Comparison of ENCODE assay signal across 7 cellular contexts in the genomic region with DNA sequence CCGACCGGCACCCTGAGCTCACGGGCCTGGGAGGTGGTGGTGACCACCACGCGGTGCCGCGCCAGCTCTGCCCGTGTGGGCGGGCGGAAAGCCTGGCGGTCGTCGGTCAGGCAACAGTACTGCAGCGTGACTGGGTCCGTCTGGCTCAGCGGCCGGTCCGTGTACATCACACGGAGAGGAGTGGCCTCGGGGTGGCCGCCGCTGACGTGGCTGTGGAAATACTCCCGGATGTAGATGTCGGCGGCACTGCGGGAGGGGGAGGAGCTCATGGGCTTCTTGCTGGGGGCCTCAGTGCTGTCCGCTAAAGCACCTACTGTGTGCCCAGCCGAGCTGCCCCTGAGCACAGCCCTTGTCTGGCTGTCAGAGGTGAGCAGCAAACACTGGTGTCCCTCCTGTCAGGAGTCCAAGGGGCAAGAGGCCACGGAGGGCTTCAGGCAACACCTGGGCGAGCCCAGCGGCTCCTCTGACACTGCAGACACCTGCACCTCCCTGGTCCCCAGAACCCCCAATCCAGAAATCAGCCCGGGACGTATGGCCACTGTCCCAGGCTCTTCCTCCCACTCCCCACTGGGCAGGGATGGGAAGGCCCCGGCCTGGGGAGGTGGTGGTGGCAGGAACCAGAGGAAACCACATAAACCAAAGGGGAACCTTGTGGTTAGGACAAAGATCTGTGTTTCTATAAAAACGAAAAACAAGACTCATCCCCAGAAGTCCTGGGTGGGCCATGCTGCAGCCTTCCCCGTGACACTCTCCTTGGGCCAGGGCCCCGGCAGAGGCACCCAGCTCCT. TPM values are rescaled to one million over a fixed set of nuclear protein-coding genes. Genes with fewer than 3 reads are reported as not detected.
DNase-seq lines count a peak whose midpoint lies in the region; ATAC-seq, FAIRE-seq and TF ChIP-seq lines count a peak whose summit lies in the region.

No MANE protein-coding gene starts in this region.

- H3K4me3 Mint-ChIP-seq in activated CD4-positive, alpha-beta memory T cell treated with anti-CD3 and anti-CD28 coated beads for 36 hours = peak overlapping the region; percentile 45

- intact Hi-C loops in activated CD4-positive, alpha-beta memory T cell treated with anti-CD3 and anti-CD28 coated beads for 36 hours (cut with micrococcal nuclease) = no loop called here
- intact Hi-C loops in right lobe of liver (cut with DNase I) = no loop called here

- no peaks in the 10 kb centered on the region for H3K36me3 Mint-ChIP-seq in activated CD4-positive, alpha-beta memory T cell treated with anti-CD3 and anti-CD28 coated beads for 36 hours

- no peaks in the 10 kb centered on the region for H3K27me3 ChIP-seq in right lobe of liver

- peaks cover 2% of the 10 kb centered on the region for H3K27me3 Mint-ChIP-seq in activated CD4-positive, alpha-beta memory T cell treated with anti-CD3 and anti-CD28 coated beads for 36 hours

- peak overlapping the region; percentile 42 for H3K27ac Mint-ChIP-seq in activated CD4-positive, alpha-beta memory T cell treated with anti-CD3 and anti-CD28 coated beads for 36 hours

- peak; percentile 80 for ATAC-seq in GM19395 (IDR thresholded peaks at IDR 0.05; ENCODE audit: unreplicated experiment)
- peak; percentile 43 for ATAC-seq in HG03442 (IDR thresholded peaks at IDR 0.05; ENCODE audit: unreplicated experiment)
- peak; percentile 20 to 64 (median 47) for ATAC-seq in right lobe of liver
- no peak for ATAC-seq in GM21526 (IDR thresholded peaks at IDR 0.05; ENCODE audit: low FRiP score, unreplicated experiment)

- CTCF ChIA-PET in activated CD4-positive, alpha-beta memory T cell treated with anti-CD3 and anti-CD28 coated beads for 36 hours (lab: Charles Lee) = interaction anchor here (0.9 to 2.1 kb wide), 6 partner anchors 24 to 471 kb away, joined by 3 to 11 read pairs (median 4); a partner anchor contains a TSS

- POLR2A ChIA-PET in activated CD4-positive, alpha-beta memory T cell treated with anti-CD3 and anti-CD28 coated beads for 36 hours (lab: Charles Lee) = interaction anchor here (0.6 to 1.9 kb wide), 4 partner anchors 19 to 147 kb away, joined by 3 to 4 read pairs (median 4); no protein-coding TSS in a partner anchor

- no peaks in the 10 kb centered on the region for H3K4me1 ChIP-seq in right lobe of liver

- WGBS in right lobe of liver (ENCODE audit: insufficient coverage, low coverage, low lambda C conversion rate, missing lambda C conversion rate) = 63% methylated on average over 12 of the region's 38 CpGs

- H3K36me3 ChIP-seq in right lobe of liver = peaks cover 0 to 15% (median 6%) of the 10 kb centered on the region in 4 donors

- H3K27ac ChIP-seq in right lobe of liver = peak overlapping the region in 1 of 3 donors; percentile 29

- peaks cover 25% of the 10 kb centered on the region for H3K4me1 Mint-ChIP-seq in activated CD4-positive, alpha-beta memory T cell treated with anti-CD3 and anti-CD28 coated beads for 36 hours (ENCODE audit: low read depth)

- FAIRE-seq in H54 (lab: Jason Lieb, UNC) = no peak

- no peak for TF ChIP-seq POLR2A in right lobe of liver (IDR thresholded peaks at IDR 0.05)
- TF ChIP-seq POLR2A in H54 (IDR thresholded peaks at IDR 0.05; ENCODE audit: low read depth, low read length) = no peak

- DNase-seq in activated CD4-positive, alpha-beta memory T cell treated with anti-CD3 and anti-CD28 coated beads for 36 hours = peak; percentile 80
- DNase-seq in right lobe of liver (peak in 1 of 3 donors; percentile 60), hippocampal formation (lab: John Stamatoyannopoulos, UW) (no peak), H54 (ENCODE audit: insufficient read length, low spot score) (no peak)

- TF ChIP-seq CTCF in right lobe of liver (IDR thresholded peaks at IDR 0.05) = no peak

- H3K4me3 ChIP-seq in right lobe of liver = no peak overlapping the region

- no peaks in the 10 kb centered on the region for H3K9me3 Mint-ChIP-seq in activated CD4-positive, alpha-beta memory T cell treated with anti-CD3 and anti-CD28 coated beads for 36 hours

- H3K9me3 ChIP-seq in right lobe of liver = no peaks in the 10 kb centered on the region

RNA-seq across cellular contexts. Expression of a gene that starts 6.5 kb away (rescaled TPM):
- 10 to 100 TPM; 28.5 to 32.2 TPM for total RNA-seq in activated CD4-positive, alpha-beta memory T cell treated with anti-CD3 and anti-CD28 coated beads for 36 hours
- total RNA-seq in right lobe of liver = 10 to 100 TPM; 14.8 to 30.3 (median 24.1) TPM

RNA-seq across cellular contexts. Expression of a gene that starts 13.6 kb away (rescaled TPM):
- total RNA-seq in activated CD4-positive, alpha-beta memory T cell treated with anti-CD3 and anti-CD28 coated beads for 36 hours = under 1 TPM; 0.55 to 0.61 TPM
- not detected for total RNA-seq in right lobe of liver

RNA-seq across cellular contexts. Expression of a gene that starts 20.0 kb away (rescaled TPM):
- not detected for total RNA-seq in activated CD4-positive, alpha-beta memory T cell treated with anti-CD3 and anti-CD28 coated beads for 36 hours
- not detected for total RNA-seq in right lobe of liver

RNA-seq across cellular contexts. Expression of a gene that starts 30.4 kb away (rescaled TPM):
- under 1 TPM; 0.34 to 0.78 TPM for total RNA-seq in activated CD4-positive, alpha-beta memory T cell treated with anti-CD3 and anti-CD28 coated beads for 36 hours
- total RNA-seq in right lobe of liver = 10 to 100 TPM in 1 of 6 experiments, 1 to 10 TPM in 3, under 1 TPM in 2; 0.78 to 11.0 (median 3.6) TPM

RNA-seq across cellular contexts. Expression of a gene that starts 47.0 kb away (rescaled TPM):
- total RNA-seq in activated CD4-positive, alpha-beta memory T cell treated with anti-CD3 and anti-CD28 coated beads for 36 hours = 100 to 1,000 TPM; 191 to 201 TPM
- 10 to 100 TPM; 50.2 to 99.4 (median 76.7) TPM for total RNA-seq in right lobe of liver
